ENCODE assay signal across 8 cellular contexts in the genomic region with DNA sequence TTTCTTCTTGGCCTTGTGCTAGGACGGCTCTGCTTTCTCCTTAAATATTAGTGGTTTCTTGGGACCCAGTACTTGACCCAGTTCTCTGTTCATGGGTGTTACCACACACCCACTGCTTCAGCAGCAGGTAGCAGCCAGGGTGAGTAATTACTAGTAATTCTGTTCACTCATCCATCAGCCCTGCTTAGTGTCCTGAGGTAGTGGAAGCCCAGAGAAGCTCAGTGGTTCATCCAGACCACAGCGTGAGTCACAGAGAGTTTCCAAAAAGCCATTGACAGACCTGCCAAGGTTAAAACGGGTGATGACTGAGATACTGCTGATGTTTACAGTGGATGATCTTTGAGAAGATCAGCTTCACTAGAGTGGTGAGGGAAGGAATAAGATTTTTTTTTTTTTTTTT.
A peak's percentile ranks its signal among the peaks of the same experiment; 100 is the strongest.
DNase-seq lines count a peak whose midpoint lies in the region; ATAC-seq and TF ChIP-seq lines count a peak whose summit lies in the region.
"Had no signal": no experiment of that assay in that cellular context is flagged by ENCODE, and none has a peak within 500 bp of the region (broad histone marks: within the 10 kb centered on the region; RNA-seq: fewer than 3 reads in every experiment).

No MANE protein-coding gene starts in this region.

- no peak overlapping the region for H3K27ac ChIP-seq in WERI-Rb-1

- peaks cover 5% of the 10 kb centered on the region for H3K9me3 ChIP-seq in WERI-Rb-1 (ENCODE audit: severe bottlenecking)

- ATAC-seq in GM19455 (IDR thresholded peaks at IDR 0.05; ENCODE audit: unreplicated experiment) (peak; percentile 71), HG03442 (IDR thresholded peaks at IDR 0.05; ENCODE audit: unreplicated experiment) (peak; percentile 95)
- ATAC-seq: Panc1 had no signal

- no peaks in the 10 kb centered on the region for H3K36me3 ChIP-seq in WERI-Rb-1

- peak; percentile 60 to 72 for DNase-seq in activated T-cell treated with anti-CD3 and anti-CD28 coated beads, Interleukin-2, amount 50 U/mL, for 48 hours
- DNase-seq in stimulated activated CD4-positive, alpha-beta T cell treated with anti-CD3 and anti-CD28 coated beads, Interleukin-1b, Interleukin-23, amount 100 ng/mL, for 48 hours, result peak; percentile 73
- DNase-seq in NCI-H2227 treated with DMSO at 0.1 percent for 48 hours (lab: John Stamatoyannopoulos, UW) (no peak), NCI-H1694 (lab: John Stamatoyannopoulos, UW) (no peak), WERI-Rb-1 (no peak)

- H3K27me3 ChIP-seq in WERI-Rb-1 (ENCODE audit: insufficient read depth, low read depth, severe bottlenecking), result no peaks in the 10 kb centered on the region

- H3K4me3 ChIP-seq in WERI-Rb-1 (ENCODE audit: low read depth, low read length), result no peak overlapping the region

- no peak for TF ChIP-seq CTCF in WERI-Rb-1 (IDR thresholded peaks at IDR 0.05; ENCODE audit: low read depth, low read length)

Comparison
In these comparisons a context has a peak if more than half of its experiments do, and no peak if none do; other contexts are left out.
1. DNase-seq: peak in activated T-cell treated with anti-CD3 and anti-CD28 coated beads, Interleukin-2, amount 50 U/mL, for 48 hours (2 of 2) and stimulated activated CD4-positive, alpha-beta T cell treated with anti-CD3 and anti-CD28 coated beads, Interleukin-1b, Interleukin-23, amount 100 ng/mL, for 48 hours (single experiment); none in NCI-H2227 treated with DMSO at 0.1 percent for 48 hours (single experiment), NCI-H1694 (single experiment) and WERI-Rb-1 (single experiment).